Comparison of ENCODE assay signal across 24 cellular contexts in the genomic region with DNA sequence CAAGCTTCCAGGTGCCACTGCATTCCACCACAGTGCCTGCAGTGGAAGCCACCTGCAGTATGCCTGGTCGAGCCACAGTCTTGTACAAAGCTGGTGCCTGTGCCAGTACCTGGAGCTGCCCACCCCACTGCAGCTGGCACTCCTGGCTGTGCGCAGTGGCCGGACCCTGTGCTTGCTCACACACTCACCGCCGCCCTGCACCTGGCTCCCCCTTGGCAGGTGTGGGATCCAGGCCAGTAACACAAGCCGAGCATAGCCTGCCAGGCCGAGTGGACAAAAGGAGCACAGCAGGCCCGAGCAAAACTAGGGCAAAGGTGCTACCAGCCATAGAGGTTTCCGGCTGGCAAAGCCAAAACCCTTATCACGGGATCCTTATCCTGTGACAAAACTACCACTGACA. TPM values are rescaled to one million over a fixed set of nuclear protein-coding genes. Genes with fewer than 3 reads are reported as not detected.
"Had no signal": no experiment of that assay in that cellular context is flagged by ENCODE, and none has a peak within 500 bp of the region (broad histone marks: within the 10 kb centered on the region; RNA-seq: fewer than 3 reads in every experiment).

No MANE protein-coding gene starts in this region.

- H3K27ac Mint-ChIP-seq: activated CD4-positive, alpha-beta T cell treated with anti-CD3 and anti-CD28 coated beads for 36 hours; activated naive CD8-positive, alpha-beta T cell treated with anti-CD3 and anti-CD28 coated beads for 36 hours; dendritic cell treated with granulocyte-macrophage colony-stimulating factor and Interleukin-4, amounts not matched to agents 40 ng/mL and 50 ng/mL, for 4 days; immature natural killer cell; memory B cell; nephron progenitor cell had no signal

- H3K4me3 Mint-ChIP-seq: activated CD4-positive, alpha-beta T cell treated with anti-CD3 and anti-CD28 coated beads for 36 hours; activated naive CD8-positive, alpha-beta T cell treated with anti-CD3 and anti-CD28 coated beads for 36 hours; activated T-cell treated with anti-CD3 and anti-CD28 coated beads, Interleukin-2, amount 50 U/mL, for 4 hours; dendritic cell treated with granulocyte-macrophage colony-stimulating factor and Interleukin-4, amounts not matched to agents 40 ng/mL and 50 ng/mL, for 4 days; immature natural killer cell; memory B cell; nephron progenitor cell had no signal

- H3K9me3 Mint-ChIP-seq: activated T-cell treated with anti-CD3 and anti-CD28 coated beads, Interleukin-2, amount 50 U/mL, for 4 hours; nephron progenitor cell had no signal

- H3K36me3 ChIP-seq: upper lobe of left lung had no signal

- H2AFZ ChIP-seq: hepatocyte had no signal

- H3K4me3 ChIP-seq: hepatocyte, left lung, sigmoid colon, smooth muscle cell, upper lobe of left lung had no signal

- H3K27me3 Mint-ChIP-seq: activated CD4-positive, alpha-beta T cell treated with anti-CD3 and anti-CD28 coated beads for 36 hours; activated naive CD8-positive, alpha-beta T cell treated with anti-CD3 and anti-CD28 coated beads for 36 hours; dendritic cell treated with granulocyte-macrophage colony-stimulating factor and Interleukin-4, amounts not matched to agents 40 ng/mL and 50 ng/mL, for 4 days; memory B cell had no signal

- H3K27me3 ChIP-seq: hepatocyte, left lung, sigmoid colon, upper lobe of left lung had no signal

- H3K36me3 Mint-ChIP-seq: activated naive CD8-positive, alpha-beta T cell treated with anti-CD3 and anti-CD28 coated beads for 36 hours; immature natural killer cell had no signal

- H3K4me2 ChIP-seq: hepatocyte, smooth muscle cell had no signal

- H3K4me1 Mint-ChIP-seq: activated CD4-positive, alpha-beta T cell treated with anti-CD3 and anti-CD28 coated beads for 36 hours; activated naive CD8-positive, alpha-beta T cell treated with anti-CD3 and anti-CD28 coated beads for 36 hours; immature natural killer cell; memory B cell had no signal

- H3K4me1 ChIP-seq: left lung, sigmoid colon, upper lobe of left lung had no signal

- ATAC-seq: activated CD4-positive, alpha-beta T cell treated with anti-CD3 and anti-CD28 coated beads for 36 hours; activated T-cell treated with anti-CD3 and anti-CD28 coated beads, Interleukin-2, amount 50 U/mL, for 4 hours; left lung had no signal

- H3K27ac ChIP-seq: hepatocyte, left lung, sigmoid colon, upper lobe of left lung had no signal

- H3K9me3 ChIP-seq: sigmoid colon, upper lobe of left lung had no signal

- DNase-seq: activated CD4-positive, alpha-beta T cell treated with anti-CD3 and anti-CD28 coated beads for 36 hours; activated CD4-positive, alpha-beta T cell treated with anti-CD3 and anti-CD28 coated beads, Interleukin-2, amount 50 U/mL, for 4 hours; activated CD8-positive, alpha-beta memory T cell treated with anti-CD3 and anti-CD28 coated beads for 24 hours; activated CD8-positive, alpha-beta memory T cell treated with anti-CD3 and anti-CD28 coated beads, Interleukin-2, amount 50 U/mL, for 48 hours; activated naive CD4-positive, alpha-beta T cell treated with Interleukin-2 at 50 U/mL for 16 hours; activated naive CD8-positive, alpha-beta T cell treated with anti-CD3 and anti-CD28 coated beads for 36 hours; activated T-cell treated with anti-CD3 and anti-CD28 coated beads, Interleukin-2, amount 50 U/mL, for 4 hours; effector CD4-positive, alpha-beta T cell; foreskin fibroblast; immature natural killer cell; left lung; nephron progenitor cell; nucleus accumbens; sigmoid colon; stimulated activated CD4-positive, alpha-beta T cell treated with anti-CD3 and anti-CD28 coated beads, Interleukin-4, amount 100 ng/mL, for 1 hour; stimulated activated naive CD4-positive, alpha-beta T cell treated with Interleukin-2 at 50 U/mL for 16 hours; T-helper 9 cell had no signal

RNA-seq across cellular contexts. Expression of gene HS6ST3, which starts 55.2 kb away (rescaled TPM):
- total RNA-seq: activated CD4-positive, alpha-beta T cell treated with anti-CD3 and anti-CD28 coated beads for 36 hours; activated naive CD8-positive, alpha-beta T cell treated with anti-CD3 and anti-CD28 coated beads for 36 hours; activated T-cell treated with anti-CD3 and anti-CD28 coated beads, Interleukin-2, amount 50 U/mL, for 4 hours; fibroblast of lung; T-helper 1 cell treated with Interleukin-12 subunit alpha and Interleukin-12 subunit beta and Interleukin-4 antibody, amounts not matched to agents 30 ng/mL and 1 ng/mL, for 36 hours had no signal
- polyA plus RNA-seq: fibroblast of lung, immature natural killer cell, smooth muscle cell had no signal
